8 cellular contexts compared by ENCODE assay signal in genomic region chr2:222860740-222861410, GRCh38. TPM values are rescaled to one million over a fixed set of nuclear protein-coding genes. Genes with fewer than 3 reads are reported as not detected.
DNase-seq lines count a peak whose midpoint lies in the region; ATAC-seq and TF ChIP-seq lines count a peak whose summit lies in the region.

ACSL3 (plus strand) TSS chr2:222861036; CDS start chr2:222908773, 47,737 bp downstream.

- TF ChIP-seq POLR2A in Peyer's patch (IDR thresholded peaks at IDR 0.05) = peak; percentile 98 to 99

- H3K4me1 ChIP-seq in Peyer's patch (peaks cover 0 to 29% (median 4%) of the 10 kb centered on the region in 4 donors), muscle layer of duodenum (ENCODE audit: control insufficient read depth in 1 of 2, insufficient read depth in 2 of 2, low read length in 2 of 2) (peaks cover 8 to 45% of the 10 kb centered on the region in 2 donors)

- H3K4me3 ChIP-seq in Peyer's patch = peak within 1 kb of the TSS; percentile 93 to 96 (median 94)
- peak within 1 kb of the TSS; percentile 80 to 88 for H3K4me3 ChIP-seq in muscle layer of duodenum (ENCODE audit: low read depth in 1 of 2, low read length in 2 of 2)

- H3K36me3 ChIP-seq in Peyer's patch = no peaks in the 10 kb centered on the region
- no peaks in the 10 kb centered on the region for H3K36me3 ChIP-seq in muscle layer of duodenum (ENCODE audit: control insufficient read depth in 1 of 2, insufficient read depth in 2 of 2, low read length in 2 of 2)

- ATAC-seq in GM21717 (IDR thresholded peaks at IDR 0.05; ENCODE audit: unreplicated experiment) = peak; percentile 99
- peak; percentile 97 for ATAC-seq in esophagus mucosa

- H3K9me3 ChIP-seq in Peyer's patch (no peaks in the 10 kb centered on the region), muscle layer of duodenum (ENCODE audit: control insufficient read depth in 1 of 2, low read length in 2 of 2) (no peaks in the 10 kb centered on the region)

- H3K27me3 ChIP-seq in Peyer's patch = no peaks in the 10 kb centered on the region
- H3K27me3 ChIP-seq in muscle layer of duodenum (ENCODE audit: low read depth, low read length) = no peaks in the 10 kb centered on the region

- peak in 2 of 6 experiments; percentile 22 to 34 for TF ChIP-seq CTCF in Peyer's patch (IDR thresholded peaks at IDR 0.05)

- DNase-seq in DMS53 (lab: John Stamatoyannopoulos, UW) = peak; percentile 96
- peak; percentile 87 for DNase-seq in KG1 (lab: John Stamatoyannopoulos, UW)
- peak; percentile 96 to 98 (median 98) for DNase-seq in Peyer's patch
- DNase-seq in activated T-cell treated with anti-CD3 and anti-CD28 coated beads, Interleukin-2, amount 50 U/mL, for 48 hours = peak; percentile 95
- peak; percentile 80 for DNase-seq in stimulated activated CD8-positive, alpha-beta memory T cell treated with anti-CD3 and anti-CD28 coated beads, Interleukin-7, amount 100 ng/mL, for 24 hours (ENCODE audit: low read depth)

- H3K27ac ChIP-seq in Peyer's patch (peak within 1 kb of the TSS; percentile 94 to 97 (median 96)), muscle layer of duodenum (ENCODE audit: low read length) (peak within 1 kb of the TSS; percentile 87)

RNA-seq across cellular contexts. Expression of gene ACSL3, which starts in this region (rescaled TPM):
- total RNA-seq in Peyer's patch (10 to 100 TPM; 25.6 to 52.2 (median 47.2) TPM), esophagus mucosa (125 TPM)

Comparison
In these comparisons a context has a peak if more than half of its experiments do, and no peak if none do; other contexts are left out.
1. Peak in every context shown above with its lines: DNase-seq, ATAC-seq, H3K4me3 ChIP-seq and H3K27ac ChIP-seq.